In the genomic region with DNA sequence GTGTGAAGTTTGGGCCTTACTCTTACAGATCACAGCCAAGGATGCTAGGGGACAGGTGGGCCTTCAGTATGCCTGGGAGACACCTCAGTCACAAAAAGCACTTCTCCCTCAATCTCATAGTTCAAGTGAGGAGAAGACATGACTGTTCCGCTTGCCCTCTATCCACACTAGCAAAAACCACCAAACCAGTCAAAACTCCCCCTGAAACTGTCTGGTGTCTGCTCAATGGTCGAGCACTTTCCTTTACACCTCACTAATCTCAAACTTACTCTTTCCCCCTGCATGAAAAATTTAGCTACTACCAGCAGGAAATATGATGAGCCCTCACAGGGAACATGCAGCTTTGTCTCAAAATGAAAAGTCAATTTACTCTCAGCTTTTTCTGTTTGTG, we compare ENCODE assay signal across 12 cellular contexts.
A peak's percentile ranks its signal among the peaks of the same experiment; 100 is the strongest.
DNase-seq lines count a peak whose midpoint lies in the region; ATAC-seq and TF ChIP-seq lines count a peak whose summit lies in the region.
"Had no signal": no experiment of that assay in that cellular context is flagged by ENCODE, and none has a peak within 500 bp of the region (broad histone marks: within the 10 kb centered on the region; RNA-seq: fewer than 3 reads in every experiment).

No MANE protein-coding gene starts in this region.

- no peak overlapping the region for H3K27ac Mint-ChIP-seq in activated naive CD8-positive, alpha-beta T cell treated with anti-CD3 and anti-CD28 coated beads for 36 hours

- no peaks in the 10 kb centered on the region for H3K79me2 ChIP-seq in Karpas-422 (ENCODE audit: low read length)

- no peaks in the 10 kb centered on the region for H3K9me2 ChIP-seq in Karpas-422 (replicated peaks; ENCODE audit: insufficient read depth, low read length)

- DNase-seq in activated naive CD8-positive, alpha-beta T cell treated with anti-CD3 and anti-CD28 coated beads for 36 hours, result peak; percentile 38
- DNase-seq in NCI-H524 (lab: John Stamatoyannopoulos, UW), result no peak
- DNase-seq in Karpas-422, result no peak
- DNase-seq in SKM-1 (lab: John Stamatoyannopoulos, UW; ENCODE audit: unreplicated experiment), result no peak
- DNase-seq in WERI-Rb-1, result no peak
- DNase-seq: activated CD4-positive, CD25-positive, alpha-beta regulatory T cell treated with anti-CD3 and anti-CD28 coated beads, Interleukin-2, amount 50 U/mL, for 72 hours; Caco-2; NCI-H187; upper lobe of left lung had no signal

- H3K9me3 ChIP-seq in Karpas-422 (ENCODE audit: low read length) (no peaks in the 10 kb centered on the region), WERI-Rb-1 (ENCODE audit: severe bottlenecking) (no peaks in the 10 kb centered on the region)
- H3K9me3 ChIP-seq: Caco-2, upper lobe of left lung had no signal

- H3K4me3 ChIP-seq in Karpas-422 (ENCODE audit: low read length) (no peak overlapping the region), WERI-Rb-1 (ENCODE audit: low read depth, low read length) (no peak overlapping the region)
- H3K4me3 ChIP-seq: upper lobe of left lung had no signal

- H3K4me1 ChIP-seq in Karpas-422 (ENCODE audit: low read length), result no peaks in the 10 kb centered on the region

- peaks cover 14% of the 10 kb centered on the region for H3K4me1 Mint-ChIP-seq in activated naive CD8-positive, alpha-beta T cell treated with anti-CD3 and anti-CD28 coated beads for 36 hours

- no peak overlapping the region for H3K4me3 Mint-ChIP-seq in activated naive CD8-positive, alpha-beta T cell treated with anti-CD3 and anti-CD28 coated beads for 36 hours

- no peak for TF ChIP-seq CTCF in WERI-Rb-1 (IDR thresholded peaks at IDR 0.05; ENCODE audit: low read depth, low read length)

- ATAC-seq in GM18502 (IDR thresholded peaks at IDR 0.05; ENCODE audit: poor library complexity, unreplicated experiment) (peak; percentile 78), GM19438 (IDR thresholded peaks at IDR 0.05; ENCODE audit: low read depth, unreplicated experiment) (peak; percentile 50), HG03095 (IDR thresholded peaks at IDR 0.05; ENCODE audit: unreplicated experiment) (peak; percentile 87)

- no peaks in the 10 kb centered on the region for H4K20me1 ChIP-seq in Karpas-422 (ENCODE audit: insufficient read depth, low read depth, low read length)

- H3K27me3 ChIP-seq in Karpas-422 (ENCODE audit: low read length) (no peaks in the 10 kb centered on the region), WERI-Rb-1 (ENCODE audit: insufficient read depth, low read depth, severe bottlenecking) (no peaks in the 10 kb centered on the region)
- H3K27me3 ChIP-seq: upper lobe of left lung had no signal

- H3K27me3 Mint-ChIP-seq in activated naive CD8-positive, alpha-beta T cell treated with anti-CD3 and anti-CD28 coated beads for 36 hours, result peaks cover 33% of the 10 kb centered on the region

- no peaks in the 10 kb centered on the region for H3K36me3 Mint-ChIP-seq in activated naive CD8-positive, alpha-beta T cell treated with anti-CD3 and anti-CD28 coated beads for 36 hours

- no peak overlapping the region for H3K9ac ChIP-seq in Karpas-422 (ENCODE audit: low read length)

- H3K27ac ChIP-seq in Karpas-422 (ENCODE audit: low read length) (no peak overlapping the region), WERI-Rb-1 (no peak overlapping the region)
- H3K27ac ChIP-seq: upper lobe of left lung had no signal

- H3K36me3 ChIP-seq in Karpas-422 (ENCODE audit: insufficient read depth, low read length), result no peaks in the 10 kb centered on the region
- H3K36me3 ChIP-seq in WERI-Rb-1, result no peaks in the 10 kb centered on the region
- H3K36me3 ChIP-seq: upper lobe of left lung had no signal

- no peaks in the 10 kb centered on the region for H3K9me3 Mint-ChIP-seq in activated naive CD8-positive, alpha-beta T cell treated with anti-CD3 and anti-CD28 coated beads for 36 hours

- no peak overlapping the region for H3K4me2 ChIP-seq in Karpas-422 (ENCODE audit: low read depth, low read length, poor library complexity, severe bottlenecking)

- no peak overlapping the region for H2AFZ ChIP-seq in Karpas-422 (ENCODE audit: low read length)
